ENCODE assay signal across 8 cellular contexts in genomic region chr9:97038909-97039781, GRCh38.
DNase-seq lines count a peak whose midpoint lies in the region; ATAC-seq lines count a peak whose summit lies in the region.

Gene CTSV, minus strand, starts transcription at chr9:97039142. Its CDS starts 1,099 bp downstream, at chr9:97038043.

- DNase-seq in 8988T (peak; percentile 92), NCI-H2227 (lab: John Stamatoyannopoulos, UW; ENCODE audit: unreplicated experiment) (peak; percentile 88), cerebellar cortex (ENCODE audit: low spot score) (peak; percentile 71), kidney glomerular epithelial cell (lab: John Stamatoyannopoulos, UW) (peak; percentile 73)
- peak; percentile 46 to 81 for DNase-seq in stimulated activated CD4-positive, alpha-beta T cell treated with anti-CD3 and anti-CD28 coated beads, Interleukin-15, amount 100 ng/mL, for 48 hours (ENCODE audit: low read depth in 2 of 2)

- ATAC-seq in GM18867 (IDR thresholded peaks at IDR 0.05; ENCODE audit: unreplicated experiment), result peak; percentile 95
- ATAC-seq in HG03108 (IDR thresholded peaks at IDR 0.05; ENCODE audit: unreplicated experiment), result peak; percentile 94
- peak; percentile 99 for ATAC-seq in activated CD4-positive, CD25-positive, alpha-beta regulatory T cell treated with anti-CD3 and anti-CD28 coated beads, Interleukin-2, amount 50 U/mL, for 24 hours

Comparison
In these comparisons a context has a peak if more than half of its experiments do, and no peak if none do; other contexts are left out.
1. Peak in every context shown above with its lines: DNase-seq and ATAC-seq.